12 cellular contexts compared by ENCODE assay signal in genomic region chr3:50599115-50599715, GRCh38. TPM values are rescaled to one million over a fixed set of nuclear protein-coding genes. Genes with fewer than 3 reads are reported as not detected.
DNase-seq lines count a peak whose midpoint lies in the region; ATAC-seq, FAIRE-seq and TF ChIP-seq lines count a peak whose summit lies in the region.
"Had no signal": no experiment of that assay in that cellular context is flagged by ENCODE, and none has a peak within 500 bp of the region (broad histone marks: within the 10 kb centered on the region; RNA-seq: fewer than 3 reads in every experiment).

No MANE protein-coding gene starts in this region.

- TF ChIP-seq POLR2A in body of pancreas (IDR thresholded peaks at IDR 0.05) (no peak), GM12892 (IDR thresholded peaks at IDR 0.05; ENCODE audit: low read depth, low read length) (no peak)

- H3K27me3 ChIP-seq in body of pancreas (no peaks in the 10 kb centered on the region), osteoblast (ENCODE audit: insufficient read depth, low read length) (no peaks in the 10 kb centered on the region)

- peaks cover 28% of the 10 kb centered on the region for H3K36me3 Mint-ChIP-seq in stimulated activated naive CD8-positive, alpha-beta T cell treated with anti-CD3 and anti-CD28 coated beads, Interleukin-15, Interleukin-2, amounts not matched to agents 100 ng/mL and 50 ng/mL, for 24 hours (ENCODE audit: low read depth)
- H3K36me3 Mint-ChIP-seq: WTC11 had no signal

- H3K4me2 ChIP-seq in osteoblast (ENCODE audit: insufficient read depth, low read length): no peak overlapping the region

- FAIRE-seq in GM12892 (lab: Jason Lieb, UNC): no peak
- FAIRE-seq: islet of Langerhans had no signal

- DNase-seq in stimulated activated naive CD8-positive, alpha-beta T cell treated with anti-CD3 and anti-CD28 coated beads, Interleukin-15, Interleukin-2, amounts not matched to agents 100 U/mL and 50 U/mL, for 24 hours: no peak
- no peak for DNase-seq in body of pancreas
- DNase-seq in osteoblast (ENCODE audit: insufficient read length, low spot score, missing footprints): peak; percentile 48
- DNase-seq in Ammon's horn (ENCODE audit: low spot score): no peak
- no peak for DNase-seq in HuH-7.5 (ENCODE audit: low spot score)
- DNase-seq in GM12892 (ENCODE audit: insufficient read length): no peak
- DNase-seq: activated gamma-delta T cell had no signal

- no peaks in the 10 kb centered on the region for H3K9me3 ChIP-seq in body of pancreas
- no peaks in the 10 kb centered on the region for H3K9me3 ChIP-seq in osteoblast (ENCODE audit: low read depth, low read length)

- H3K4me3 ChIP-seq in body of pancreas (no peak overlapping the region), osteoblast (ENCODE audit: insufficient read depth, low read length) (no peak overlapping the region)

- no peaks in the 10 kb centered on the region for H4K20me1 ChIP-seq in osteoblast (ENCODE audit: insufficient read depth, low read length)

- 90 to 91% methylated on average over 4 to 6 of the region's 6 CpGs for WGBS in body of pancreas, 2 donors

- H3K79me2 ChIP-seq in osteoblast (ENCODE audit: insufficient read depth, low read length): no peaks in the 10 kb centered on the region

- H3K27ac Mint-ChIP-seq in stimulated activated naive CD8-positive, alpha-beta T cell treated with anti-CD3 and anti-CD28 coated beads, Interleukin-15, Interleukin-2, amounts not matched to agents 100 ng/mL and 50 ng/mL, for 24 hours: peak overlapping the region; percentile 100
- H3K27ac Mint-ChIP-seq: WTC11 had no signal

- H3K9me3 Mint-ChIP-seq in stimulated activated naive CD8-positive, alpha-beta T cell treated with anti-CD3 and anti-CD28 coated beads, Interleukin-15, Interleukin-2, amounts not matched to agents 100 ng/mL and 50 ng/mL, for 24 hours: no peaks in the 10 kb centered on the region
- H3K9me3 Mint-ChIP-seq: neural crest cell, WTC11 had no signal

- H3K4me1 Mint-ChIP-seq in stimulated activated naive CD8-positive, alpha-beta T cell treated with anti-CD3 and anti-CD28 coated beads, Interleukin-15, Interleukin-2, amounts not matched to agents 100 ng/mL and 50 ng/mL, for 24 hours (ENCODE audit: low read depth): peaks cover 84% of the 10 kb centered on the region
- H3K4me1 Mint-ChIP-seq: WTC11 had no signal

- H3K4me3 Mint-ChIP-seq in stimulated activated naive CD8-positive, alpha-beta T cell treated with anti-CD3 and anti-CD28 coated beads, Interleukin-15, Interleukin-2, amounts not matched to agents 100 ng/mL and 50 ng/mL, for 24 hours: peak overlapping the region; percentile 80
- H3K4me3 Mint-ChIP-seq: neural crest cell, WTC11 had no signal

- H3K36me3 ChIP-seq in body of pancreas (replicated peaks in 1 of 2; ENCODE audit: insufficient read depth in 1 of 2, low read depth in 2 of 2) (no peaks in the 10 kb centered on the region), osteoblast (ENCODE audit: insufficient read depth, low read length) (no peaks in the 10 kb centered on the region)

- H3K27ac ChIP-seq in body of pancreas (peak overlapping the region in 3 of 4 donors; percentile 97 to 100 (median 98)), osteoblast (ENCODE audit: low read depth, low read length) (no peak overlapping the region)

- H3K27me3 Mint-ChIP-seq in stimulated activated naive CD8-positive, alpha-beta T cell treated with anti-CD3 and anti-CD28 coated beads, Interleukin-15, Interleukin-2, amounts not matched to agents 100 ng/mL and 50 ng/mL, for 24 hours: no peaks in the 10 kb centered on the region

- intact Hi-C loops in body of pancreas (cut with DNase I): no loop called here

- H3K4me1 ChIP-seq in body of pancreas (peaks cover 65% of the 10 kb centered on the region), osteoblast (ENCODE audit: insufficient read depth, low read length) (peaks cover 29% of the 10 kb centered on the region)

- no peak overlapping the region for H2AFZ ChIP-seq in osteoblast (ENCODE audit: low read length)

- no peak for ATAC-seq in stimulated activated naive CD8-positive, alpha-beta T cell treated with anti-CD3 and anti-CD28 coated beads, Interleukin-15, Interleukin-2, amounts not matched to agents 100 U/mL and 50 U/mL, for 24 hours
- ATAC-seq in body of pancreas (no peak), GM21447 (IDR thresholded peaks at IDR 0.05; ENCODE audit: unreplicated experiment) (no peak)
- ATAC-seq: WTC11 had no signal

- no peak for TF ChIP-seq CTCF in body of pancreas (IDR thresholded peaks at IDR 0.05)
- TF ChIP-seq CTCF in osteoblast (IDR thresholded peaks at IDR 0.05; ENCODE audit: extremely low read depth, low read depth, low read length): no peak

RNA-seq across cellular contexts. Expression of gene CISH, which starts 12.4 kb away (rescaled TPM):
- total RNA-seq in body of pancreas (10 to 100 TPM in 1 of 2 donors, 1 to 10 TPM in 1; 4.9 to 19.8 TPM), osteoblast (1.1 and 1.2 TPM in 2 replicates)
- polyA plus RNA-seq in GM12892 (2012; ENCODE audit: missing spikeins): 1.3 TPM

RNA-seq across cellular contexts. Expression of gene MAPKAPK3, which starts 17.7 kb away (rescaled TPM):
- total RNA-seq in body of pancreas (10 to 100 TPM; 23.6 to 29.3 TPM), osteoblast (56.5 and 66.6 TPM in 2 replicates)
- polyA plus RNA-seq in GM12892 (2012; ENCODE audit: missing spikeins): 9.3 TPM

RNA-seq across cellular contexts. Expression of gene HEMK1, which starts 29.9 kb away (rescaled TPM):
- 1 to 10 TPM; 6.7 to 9.6 TPM for total RNA-seq in body of pancreas
- total RNA-seq in osteoblast: 8.5 and 8.7 TPM in 2 replicates
- polyA plus RNA-seq in GM12892 (2012; ENCODE audit: missing spikeins): 15.1 TPM

RNA-seq across cellular contexts. Expression of gene C3orf18, which starts 31.7 kb away (rescaled TPM):
- total RNA-seq in body of pancreas (10 to 100 TPM in 1 of 2 donors, 1 to 10 TPM in 1; 6.3 to 11.4 TPM), osteoblast (17.7 and 18.8 TPM in 2 replicates)
- 1.9 TPM for polyA plus RNA-seq in GM12892 (2012; ENCODE audit: missing spikeins)
